Comparison of ENCODE assay signal across 9 cellular contexts in genomic region chr4:74794341-74794801, GRCh38. TPM values are rescaled to one million over a fixed set of nuclear protein-coding genes. Genes with fewer than 3 reads are reported as not detected.
DNase-seq lines count a peak whose midpoint lies in the region; ATAC-seq and TF ChIP-seq lines count a peak whose summit lies in the region.
"Had no signal": no experiment of that assay in that cellular context is flagged by ENCODE, and none has a peak within 500 bp of the region (broad histone marks: within the 10 kb centered on the region; RNA-seq: fewer than 3 reads in every experiment).

BTC (minus strand) TSS chr4:74794523; CDS start chr4:74794325, 198 bp downstream.

- no peak within 1 kb of the TSS for H4K91ac ChIP-seq in mesenchymal stem cell (ENCODE audit: low read length)

- H3K4me1 Mint-ChIP-seq in endothelial cell (ENCODE audit: unreplicated experiment): no peaks in the 10 kb centered on the region

- H3K79me1 ChIP-seq in mesenchymal stem cell (replicated peaks; ENCODE audit: low read length, poor library complexity, severe bottlenecking): no peaks in the 10 kb centered on the region

- TF ChIP-seq CTCF in OCI-LY3 (IDR thresholded peaks at IDR 0.05; ENCODE audit: low read depth, low read length) (peak; percentile 44), endothelial cell (IDR thresholded peaks at IDR 0.05; ENCODE audit: unreplicated experiment) (no peak)

- H3K27ac ChIP-seq in OCI-LY3 (ENCODE audit: low read length) (no peak within 1 kb of the TSS), mesenchymal stem cell (ENCODE audit: low read length, poor library complexity, severe bottlenecking) (no peak within 1 kb of the TSS)

- H3K79me2 ChIP-seq in OCI-LY3 (ENCODE audit: low read length): no peaks in the 10 kb centered on the region

- no peak within 1 kb of the TSS for H2BK12ac ChIP-seq in mesenchymal stem cell (ENCODE audit: low read length in 2 of 2)

- H4K8ac ChIP-seq in mesenchymal stem cell (ENCODE audit: low read length): peak within 1 kb of the TSS; percentile 2

- peak within 1 kb of the TSS in 1 of 2 experiments; percentile 84 for H3K14ac ChIP-seq in mesenchymal stem cell (ENCODE audit: low read length in 2 of 2)

- H3K9ac ChIP-seq in OCI-LY3 (ENCODE audit: low read length) (peak within 1 kb of the TSS; percentile 73), mesenchymal stem cell (ENCODE audit: low read length) (peak within 1 kb of the TSS; percentile 78)

- H2AFZ ChIP-seq in OCI-LY3 (ENCODE audit: low read depth, low read length): peak within 1 kb of the TSS; percentile 59
- H2AFZ ChIP-seq in mesenchymal stem cell (ENCODE audit: low read depth, low read length): peak within 1 kb of the TSS; percentile 83

- H3K4ac ChIP-seq in mesenchymal stem cell (ENCODE audit: low read depth in 1 of 2, low read length in 2 of 2): no peak within 1 kb of the TSS

- H2AK5ac ChIP-seq in mesenchymal stem cell (ENCODE audit: low read length, severe bottlenecking): no peak within 1 kb of the TSS

- no peaks in the 10 kb centered on the region for H3K9me3 Mint-ChIP-seq in endothelial cell (ENCODE audit: unreplicated experiment)

- H4K20me1 ChIP-seq in OCI-LY3 (ENCODE audit: insufficient read depth, low read length): no peaks in the 10 kb centered on the region

- H2BK15ac ChIP-seq in mesenchymal stem cell (ENCODE audit: low read depth, poor library complexity, severe bottlenecking): no peak within 1 kb of the TSS

- no peak within 1 kb of the TSS for H2BK5ac ChIP-seq in mesenchymal stem cell (ENCODE audit: low read depth, low read length, poor library complexity, severe bottlenecking)

- peak within 1 kb of the TSS; percentile 85 for H3K4me3 ChIP-seq in OCI-LY3 (ENCODE audit: low read length)
- peak within 1 kb of the TSS; percentile 68 to 83 for H3K4me3 ChIP-seq in mesenchymal stem cell (ENCODE audit: insufficient read depth in 1 of 2, low read depth in 1 of 2, low read length in 2 of 2)
- H3K4me3 ChIP-seq: HAP-1 had no signal

- H3K23ac ChIP-seq in mesenchymal stem cell (ENCODE audit: low read length in 2 of 2): no peak within 1 kb of the TSS

- peak within 1 kb of the TSS; percentile 88 for H3K4me3 Mint-ChIP-seq in endothelial cell (ENCODE audit: unreplicated experiment)

- H3K36me3 ChIP-seq in OCI-LY3 (replicated peaks; ENCODE audit: low read depth, low read length) (no peaks in the 10 kb centered on the region), mesenchymal stem cell (ENCODE audit: control insufficient read depth in 1 of 2, insufficient read depth in 2 of 2, low read depth in 1 of 2, low read length in 2 of 2) (no peaks in the 10 kb centered on the region)
- H3K36me3 ChIP-seq: HAP-1 had no signal

- no peak within 1 kb of the TSS for H3K27ac Mint-ChIP-seq in endothelial cell (ENCODE audit: unreplicated experiment)

- peak; percentile 49 for ATAC-seq in GM19438 (IDR thresholded peaks at IDR 0.05; ENCODE audit: low read depth, unreplicated experiment)
- no peak for ATAC-seq in GM21367 (IDR thresholded peaks at IDR 0.05; ENCODE audit: unreplicated experiment)
- ATAC-seq in GM21619 (IDR thresholded peaks at IDR 0.05; ENCODE audit: unreplicated experiment): no peak
- no peak for ATAC-seq in HG02571 (IDR thresholded peaks at IDR 0.05; ENCODE audit: unreplicated experiment)

- no peaks in the 10 kb centered on the region for H3K36me3 Mint-ChIP-seq in endothelial cell (ENCODE audit: low read depth, unreplicated experiment)

- peak within 1 kb of the TSS; percentile 100 for H3K4me2 ChIP-seq in OCI-LY3 (ENCODE audit: low read length)
- peak within 1 kb of the TSS; percentile 98 for H3K4me2 ChIP-seq in mesenchymal stem cell (ENCODE audit: low read length, poor library complexity, severe bottlenecking)

- H3K27me3 Mint-ChIP-seq in endothelial cell (ENCODE audit: unreplicated experiment): peaks cover 13% of the 10 kb centered on the region

- peak within 1 kb of the TSS in 1 of 2 experiments; percentile 38 for H3K18ac ChIP-seq in mesenchymal stem cell (ENCODE audit: low read depth in 1 of 2, low read length in 2 of 2)

- WGBS in mesenchymal stem cell: 5% methylated on average over 19 of the region's 22 CpGs

- peaks cover 9% of the 10 kb centered on the region; the same call in 1 of the 2 replicates for H3K27me3 ChIP-seq in OCI-LY3 (ENCODE audit: low read depth, low read length)
- H3K27me3 ChIP-seq in mesenchymal stem cell (ENCODE audit: control insufficient read depth in 1 of 2, insufficient read depth in 1 of 2, low read length in 2 of 2): peaks cover 30 to 58% of the 10 kb centered on the region in 2 experiments

- H2BK120ac ChIP-seq in mesenchymal stem cell (ENCODE audit: low read depth, low read length): no peak within 1 kb of the TSS

- H3K9me3 ChIP-seq in OCI-LY3 (ENCODE audit: insufficient read depth, low read length): no peaks in the 10 kb centered on the region
- H3K9me3 ChIP-seq in mesenchymal stem cell (ENCODE audit: control insufficient read depth, low read length): no peaks in the 10 kb centered on the region
- H3K9me3 ChIP-seq: HAP-1 had no signal

- DNase-seq in AG08395 (ENCODE audit: low spot score) (peak; percentile 7), endothelial cell (ENCODE audit: low spot score) (peak; percentile 38), mesenchymal stem cell (peak; percentile 21)

- peaks cover 14% of the 10 kb centered on the region for H3K4me1 ChIP-seq in OCI-LY3 (ENCODE audit: low read length)
- H3K4me1 ChIP-seq in mesenchymal stem cell (ENCODE audit: control insufficient read depth, insufficient read depth, low read depth, low read length): peaks cover 10% of the 10 kb centered on the region
- H3K4me1 ChIP-seq: HAP-1 had no signal

RNA-seq across cellular contexts. Expression of gene BTC, which starts in this region (rescaled TPM):
- total RNA-seq in endothelial cell (ENCODE audit: unreplicated experiment): 0.13 TPM
- polyA plus RNA-seq in mesenchymal stem cell (2013, experiment 1 of 2): 0.04 TPM
- polyA plus RNA-seq in mesenchymal stem cell (2013, experiment 2 of 2): 0.10 TPM

Comparison
In these comparisons a context has a peak if more than half of its experiments do, and no peak if none do; other contexts are left out.
1. Peak in DNase-seq in endothelial cell; RNA of the gene not detected or under 1 TPM.